Comparison of ENCODE assay signal across 8 cellular contexts in the genomic region with DNA sequence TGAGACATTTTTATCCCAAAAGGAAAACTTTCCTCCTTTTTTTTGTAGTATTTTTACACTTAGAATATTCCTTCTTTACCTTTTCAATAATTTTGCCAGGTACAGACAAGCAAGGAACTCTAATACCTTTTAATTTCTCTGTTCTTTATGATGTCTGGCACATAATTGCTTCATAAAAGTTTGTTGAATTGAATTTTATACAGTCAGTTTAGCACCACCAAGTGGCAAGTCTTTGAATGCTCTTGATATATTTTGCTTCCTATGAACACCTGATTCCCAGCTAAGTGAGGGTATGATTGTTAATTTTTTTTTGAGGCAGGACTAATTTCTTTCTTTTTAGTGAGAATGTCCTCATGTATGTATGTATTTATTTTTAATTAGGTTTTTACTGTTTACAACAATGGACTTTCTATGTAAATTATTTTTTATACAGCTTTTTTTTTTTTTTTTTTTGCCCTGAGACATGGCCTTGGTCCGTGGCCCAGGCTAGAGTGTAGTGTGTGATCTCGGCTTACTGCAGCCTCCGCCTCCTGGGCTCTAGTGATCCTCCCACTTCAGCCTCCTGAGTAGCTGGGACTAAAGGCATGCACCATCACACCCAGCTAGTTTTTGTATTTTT. TPM values are rescaled to one million over a fixed set of nuclear protein-coding genes. Genes with fewer than 3 reads are reported as not detected.
DNase-seq lines count a peak whose midpoint lies in the region; ATAC-seq and TF ChIP-seq lines count a peak whose summit lies in the region.

No MANE protein-coding gene starts in this region.

- no CpG with 5 or more reads among the region's 3 CpGs for WGBS in mammary epithelial cell (ENCODE audit: low coverage, missing lambda C conversion rate)

- H3K27me3 ChIP-seq in mammary epithelial cell (ENCODE audit: insufficient read depth, low read length): no peaks in the 10 kb centered on the region

- H3K4me2 ChIP-seq in mammary epithelial cell (ENCODE audit: insufficient read depth, low read depth, low read length): no peak overlapping the region

- intact Hi-C loops in mammary epithelial cell (cut with micrococcal nuclease): loop anchor here (1.0 to 10.0 kb wide), 2 partner anchors 66 to 182 kb away; partner anchors contain the start of genes THAP2 and ZFC3H1

- no peaks in the 10 kb centered on the region for H4K20me1 ChIP-seq in mammary epithelial cell (ENCODE audit: insufficient read depth, low read length)

- DNase-seq in AML-193 (lab: John Stamatoyannopoulos, UW): peak; percentile 46 to 64
- no peak for DNase-seq in GM13977 (ENCODE audit: low spot score)
- peak; percentile 5 for DNase-seq in NCI-H1694 (lab: John Stamatoyannopoulos, UW)
- peak; percentile 35 for DNase-seq in mammary epithelial cell
- peak; percentile 23 for DNase-seq in midbrain (lab: John Stamatoyannopoulos, UW)
- no peak for DNase-seq in islet precursor cell
- DNase-seq in stimulated activated CD4-positive, alpha-beta T cell treated with anti-CD3 and anti-CD28 coated beads, Interleukin-15, amount 100 ng/mL, for 24 hours: no peak

- in situ Hi-C loops in GM13977 (cut with MboI; ENCODE audit: low pct_unique_long_range_greater_than_20kb, low sequenced_read_pairs, unreplicated experiment): no loop called here
- in situ Hi-C loops in mammary epithelial cell (cut with MboI; ENCODE audit: low sequenced_read_pairs in 2 of 2): no loop called here

- CTCF ChIA-PET in mammary epithelial cell (lab: Charles Lee; ENCODE audit: low non-redundant PET): interaction anchor here (0.5 to 0.6 kb wide), 4 partner anchors 153 to 454 kb away, joined by 3 to 7 read pairs (median 4); no protein-coding TSS in a partner anchor

- no peaks in the 10 kb centered on the region for H3K9me3 ChIP-seq in mammary epithelial cell (replicated peaks; ENCODE audit: insufficient read depth, low read length)

- no peak overlapping the region for H3K27ac ChIP-seq in mammary epithelial cell (ENCODE audit: insufficient read depth, low read depth, low read length)

- H3K79me2 ChIP-seq in mammary epithelial cell (ENCODE audit: insufficient read depth, low read length): peaks cover 87% of the 10 kb centered on the region

- no peak overlapping the region for H2AFZ ChIP-seq in mammary epithelial cell (ENCODE audit: low read depth, low read length)

- no peak for ATAC-seq in HG02763 (IDR thresholded peaks at IDR 0.05; ENCODE audit: unreplicated experiment)

- H3K4me3 ChIP-seq in mammary epithelial cell (replicated peaks in 1 of 3; ENCODE audit: insufficient read depth in 1 of 3, low read depth in 2 of 3, low read length in 3 of 3): no peak overlapping the region

- no peaks in the 10 kb centered on the region for H3K36me3 ChIP-seq in mammary epithelial cell (ENCODE audit: insufficient read depth, low read length)

- no peak overlapping the region for H3K9ac ChIP-seq in mammary epithelial cell (ENCODE audit: insufficient read depth, low read length)

- BruUV-seq in mammary epithelial cell (replicated peaks; lab: Mats Ljungman, UMichigan): no TSS peak

- TF ChIP-seq CTCF in GM13977 (IDR thresholded peaks at IDR 0.05; ENCODE audit: extremely low read depth, insufficient read depth, missing control alignments): peak; percentile 51
- peak; percentile 55 to 60 for TF ChIP-seq CTCF in mammary epithelial cell (conservative IDR thresholded peaks at IDR 0.05 in 1 of 2, IDR thresholded peaks at IDR 0.05 in 1 of 2; ENCODE audit: extremely low read depth in 1 of 2, insufficient read depth in 1 of 2, low read depth in 1 of 2, low read length in 2 of 2)

- H3K4me1 ChIP-seq in mammary epithelial cell (ENCODE audit: insufficient read depth, low read length): no peaks in the 10 kb centered on the region

- dilution Hi-C loops in mammary epithelial cell (cut with HindIII; ENCODE audit: low sequenced_read_pairs): no loop called here

RNA-seq across cellular contexts. Expression of gene TBC1D15, which starts 6.9 kb away (rescaled TPM):
- 10 to 100 TPM; 12.5 to 25.6 TPM for total RNA-seq in mammary epithelial cell
- polyA plus RNA-seq in mammary epithelial cell: 11.3 TPM
- polyA minus RNA-seq in mammary epithelial cell: 33.2 TPM

Comparison
In these comparisons a context has a peak if more than half of its experiments do, and no peak if none do; other contexts are left out.
1. DNase-seq: peak in AML-193 (2 of 2), NCI-H1694 (single experiment), mammary epithelial cell (single experiment) and midbrain (single experiment); none in GM13977 (single experiment), islet precursor cell (single experiment) and stimulated activated CD4-positive, alpha-beta T cell treated with anti-CD3 and anti-CD28 coated beads, Interleukin-15, amount 100 ng/mL, for 24 hours (single experiment).